Comparison of ENCODE assay signal across 1 cellular context in genomic region chr20:63317061-63317460, GRCh38.
TF ChIP-seq lines count a peak whose summit lies in the region.

No MANE protein-coding gene starts in this region.

TF ChIP-seq in K562, 482 proteins besides CTCF, POLR2A, EP300 and RAD21:
- TF ChIP-seq RERE (CRISPR knock-in tag; IDR thresholded peaks at IDR 0.05; ENCODE audit: borderline replicate concordance) (no peak), LARP7 (IDR thresholded peaks at IDR 0.05) (no peak), ZNF121 (CRISPR knock-in tag; conservative IDR thresholded peaks at IDR 0.05) (peak; percentile 93)
